2 cellular contexts compared by ENCODE assay signal in the genomic region with DNA sequence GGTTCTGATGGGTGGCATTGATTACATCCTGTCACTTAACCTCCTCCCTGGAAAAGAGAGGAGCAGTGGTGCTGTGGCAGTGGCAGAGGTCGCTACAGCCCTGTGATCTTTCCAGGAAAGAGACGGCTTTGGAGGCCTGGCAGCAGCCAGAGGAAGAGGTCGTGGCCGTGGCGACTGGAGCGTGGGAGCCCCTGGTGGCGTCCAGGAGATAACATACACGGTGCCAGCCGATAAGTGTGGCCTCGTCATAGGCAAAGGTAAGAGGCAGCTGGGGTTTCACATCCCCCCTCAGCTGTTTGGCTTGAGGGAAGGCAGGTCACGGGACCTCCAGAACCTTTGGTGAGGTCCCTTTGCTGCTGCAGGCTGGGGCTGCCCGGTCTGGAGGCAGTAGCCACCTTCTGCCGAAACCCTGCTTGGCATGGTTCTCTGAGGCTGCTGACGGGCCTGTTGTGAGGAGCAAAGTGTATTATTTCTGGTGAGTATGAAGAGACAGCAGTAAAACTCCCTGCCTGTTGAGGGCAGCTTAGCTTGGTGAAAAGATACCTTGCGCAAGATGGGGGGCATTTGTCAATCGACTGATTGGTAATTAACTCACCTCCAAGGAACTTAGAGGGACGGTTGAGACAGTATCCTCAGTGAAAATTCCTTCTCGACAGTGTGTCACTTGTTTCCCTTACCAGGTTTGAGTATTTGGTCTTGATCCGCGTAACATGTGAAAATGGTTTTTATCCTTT.
A peak's percentile ranks its signal among the peaks of the same experiment; 100 is the strongest.
TF ChIP-seq lines count a peak whose summit lies in the region.

No MANE protein-coding gene starts in this region.

TF ChIP-seq in IMR-90, 13 proteins besides CTCF, POLR2A, EP300 and RAD21:
- peak; percentile 5; the same call in 1 of the 2 replicates for TF ChIP-seq SMC3 (IDR thresholded peaks at IDR 0.05; ENCODE audit: low read depth, low read length)
- no peak for TF ChIP-seq MXI1 (IDR thresholded peaks at IDR 0.05; ENCODE audit: borderline replicate concordance, low read depth, low read length)
- TF ChIP-seq RCOR1 (IDR thresholded peaks at IDR 0.05; ENCODE audit: insufficient replicate concordance, low read length): no peak
- TF ChIP-seq, protein P1, sequence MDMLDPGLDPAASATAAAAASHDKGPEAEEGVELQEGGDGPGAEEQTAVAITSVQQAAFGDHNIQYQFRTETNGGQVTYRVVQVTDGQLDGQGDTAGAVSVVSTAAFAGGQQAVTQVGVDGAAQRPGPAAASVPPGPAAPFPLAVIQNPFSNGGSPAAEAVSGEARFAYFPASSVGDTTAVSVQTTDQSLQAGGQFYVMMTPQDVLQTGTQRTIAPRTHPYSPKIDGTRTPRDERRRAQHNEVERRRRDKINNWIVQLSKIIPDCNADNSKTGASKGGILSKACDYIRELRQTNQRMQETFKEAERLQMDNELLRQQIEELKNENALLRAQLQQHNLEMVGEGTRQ (IDR thresholded peaks at IDR 0.05; ENCODE audit: low read depth, low read length): no peak
- no peak for TF ChIP-seq MAFK (IDR thresholded peaks at IDR 0.05; ENCODE audit: low read depth, low read length)
- TF ChIP-seq CEBPB (IDR thresholded peaks at IDR 0.05; ENCODE audit: low read depth, low read length): peak; percentile 47
- no peak for TF ChIP-seq RFX5 (IDR thresholded peaks at IDR 0.05; ENCODE audit: low read depth, low read length)
- no peak for TF ChIP-seq BHLHE40 (IDR thresholded peaks at IDR 0.05; ENCODE audit: low read depth, low read length)

TF ChIP-seq in H1, 55 proteins besides CTCF, POLR2A, EP300 and RAD21:
- peak; percentile 59 for TF ChIP-seq CEBPB (IDR thresholded peaks at IDR 0.05; ENCODE audit: low read depth, low read length)
- TF ChIP-seq HDAC6 (IDR thresholded peaks at IDR 0.05; ENCODE audit: low read depth, low read length): no peak
TF ChIP-seq in H1: peak in this region for 1.
